Comparison of ENCODE assay signal across 21 cellular contexts in the genomic region with DNA sequence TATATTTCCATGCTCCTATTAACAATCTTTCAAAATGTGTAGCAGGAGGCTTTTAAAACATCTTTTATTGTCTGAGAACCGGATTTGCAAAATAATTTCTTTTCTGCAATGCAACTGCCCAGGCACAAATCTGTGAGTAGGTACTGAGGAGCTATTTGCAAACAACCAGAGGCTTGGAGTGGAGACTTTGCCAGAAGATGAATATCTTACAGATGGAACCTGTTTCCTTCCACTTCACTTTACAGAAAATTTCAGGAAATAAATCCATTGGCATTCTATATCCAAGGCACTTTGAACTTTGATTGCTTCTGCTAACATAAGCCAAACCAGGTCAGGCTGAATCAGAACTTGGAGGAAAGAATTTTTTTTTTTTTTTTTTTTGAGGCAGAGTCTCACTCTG.
A peak's percentile ranks its signal among the peaks of the same experiment; 100 is the strongest.
DNase-seq lines count a peak whose midpoint lies in the region; TF ChIP-seq lines count a peak whose summit lies in the region.
"Had no signal": no experiment of that assay in that cellular context is flagged by ENCODE, and none has a peak within 500 bp of the region (broad histone marks: within the 10 kb centered on the region; RNA-seq: fewer than 3 reads in every experiment).

No MANE protein-coding gene starts in this region.

- CTCF ChIA-PET in activated naive CD4-positive, alpha-beta T cell treated with anti-CD3 and anti-CD28 coated beads for 36 hours (lab: Charles Lee) = no interaction called here

- peaks cover 22% of the 10 kb centered on the region for H3K4me1 Mint-ChIP-seq in mesothelial cell of epicardium
- H3K4me1 Mint-ChIP-seq in activated naive CD4-positive, alpha-beta T cell treated with anti-CD3 and anti-CD28 coated beads for 36 hours (ENCODE audit: low read depth) = no peaks in the 10 kb centered on the region
- H3K4me1 Mint-ChIP-seq: CD4-positive, CD25-positive, alpha-beta regulatory T cell had no signal

- DNase-seq in LNCaP clone FGC (ENCODE audit: low read depth) (peak; percentile 91), mesothelial cell of epicardium (ENCODE audit: low spot score in 2 of 2, unreplicated experiment in 2 of 2) (no peak), ureter (ENCODE audit: low spot score) (no peak), GDM1 (lab: John Stamatoyannopoulos, UW) (no peak), NOMO-1 treated with dmso at 0.1 percent for 144 hours (lab: John Stamatoyannopoulos, UW; ENCODE audit: unreplicated experiment) (no peak)
- no peak for DNase-seq in activated naive CD4-positive, alpha-beta T cell treated with anti-CD3 and anti-CD28 coated beads for 36 hours
- DNase-seq: BE2C; CD4-positive, CD25-positive, alpha-beta regulatory T cell; Kasumi-1; NCI-H1092 treated with DMSO at 0.1 percent for 48 hours; NCI-H146; NCI-H2029 treated with DMSO at 0.1 percent for 48 hours; NCI-H226; NCI-H510A treated with DMSO at 0.1 percent for 48 hours; NCI-H748 treated with DMSO at 0.1 percent for 48 hours; NK-92 treated with Interleukin-12 subunit alpha and Interleukin-12 subunit beta, amount 100 ng/mL, for 24 hours; Peyer's patch had no signal

- TF ChIP-seq CTCF in C4-2B (conservative IDR thresholded peaks at IDR 0.05) (no peak), LNCaP clone FGC (IDR thresholded peaks at IDR 0.05; ENCODE audit: control insufficient read depth, extremely low read depth, insufficient read depth) (no peak), VCaP (conservative IDR thresholded peaks at IDR 0.05) (no peak), mesothelial cell of epicardium (IDR thresholded peaks at IDR 0.05; ENCODE audit: unreplicated experiment) (no peak)

- H3K9me3 Mint-ChIP-seq in mesothelial cell of epicardium = peaks cover 16% of the 10 kb centered on the region
- H3K9me3 Mint-ChIP-seq in activated naive CD4-positive, alpha-beta T cell treated with anti-CD3 and anti-CD28 coated beads for 36 hours = peaks cover 6% of the 10 kb centered on the region

- peak overlapping the region; percentile 37 for H3K4me3 ChIP-seq in LNCaP clone FGC (ENCODE audit: low read depth, low read length)
- H3K4me3 ChIP-seq: A549, GM12878, Peyer's patch had no signal

- intact Hi-C loops in activated naive CD4-positive, alpha-beta T cell treated with anti-CD3 and anti-CD28 coated beads for 36 hours (cut with micrococcal nuclease) = no loop called here

- peak overlapping the region; percentile 21 for H3K27ac Mint-ChIP-seq in mesothelial cell of epicardium
- H3K27ac Mint-ChIP-seq in activated naive CD4-positive, alpha-beta T cell treated with anti-CD3 and anti-CD28 coated beads for 36 hours = no peak overlapping the region
- H3K27ac Mint-ChIP-seq: CD4-positive, CD25-positive, alpha-beta regulatory T cell had no signal

- no peak overlapping the region for H3K4me3 Mint-ChIP-seq in mesothelial cell of epicardium
- H3K4me3 Mint-ChIP-seq in activated naive CD4-positive, alpha-beta T cell treated with anti-CD3 and anti-CD28 coated beads for 36 hours = no peak overlapping the region
- H3K4me3 Mint-ChIP-seq: CD4-positive, CD25-positive, alpha-beta regulatory T cell had no signal

- H3K36me3 Mint-ChIP-seq in mesothelial cell of epicardium = no peaks in the 10 kb centered on the region
- H3K36me3 Mint-ChIP-seq in activated naive CD4-positive, alpha-beta T cell treated with anti-CD3 and anti-CD28 coated beads for 36 hours (ENCODE audit: low read depth) = no peaks in the 10 kb centered on the region

- no peaks in the 10 kb centered on the region for H3K27me3 Mint-ChIP-seq in mesothelial cell of epicardium (ENCODE audit: low read depth)
- no peaks in the 10 kb centered on the region for H3K27me3 Mint-ChIP-seq in activated naive CD4-positive, alpha-beta T cell treated with anti-CD3 and anti-CD28 coated beads for 36 hours (ENCODE audit: low read depth)
- H3K27me3 Mint-ChIP-seq: CD4-positive, CD25-positive, alpha-beta regulatory T cell had no signal

- peak overlapping the region; percentile 79 for H3K27ac ChIP-seq in C4-2B
- peak overlapping the region; percentile 45 for H3K27ac ChIP-seq in VCaP
- H3K27ac ChIP-seq: A549, Peyer's patch had no signal
